Comparison of ENCODE assay signal across 12 cellular contexts in genomic region chr1:154351363-154352068, GRCh38. TPM values are rescaled to one million over a fixed set of nuclear protein-coding genes. Genes with fewer than 3 reads are reported as not detected.
DNase-seq lines count a peak whose midpoint lies in the region; ATAC-seq, FAIRE-seq and TF ChIP-seq lines count a peak whose summit lies in the region.
"Had no signal": no experiment of that assay in that cellular context is flagged by ENCODE, and none has a peak within 500 bp of the region (broad histone marks: within the 10 kb centered on the region; RNA-seq: fewer than 3 reads in every experiment).

No MANE protein-coding gene starts in this region.

- no peak for TF ChIP-seq CTCF in Calu3 (IDR thresholded peaks at IDR 0.05; ENCODE audit: unreplicated experiment)
- no peak for TF ChIP-seq CTCF in D721Med (IDR thresholded peaks at IDR 0.05; ENCODE audit: insufficient read depth, missing control alignments)

- POLR2A ChIA-PET in naive thymus-derived CD4-positive, alpha-beta T cell (lab: Charles Lee): interaction anchor here (0.7 to 14.7 kb wide), 8 partner anchors 9 to 679 kb away, joined by 3 to 160 read pairs (median 7); partner anchors contain the start of gene ATP8B2

- no peaks in the 10 kb centered on the region for H3K27me3 ChIP-seq in naive thymus-derived CD4-positive, alpha-beta T cell (ENCODE audit: control insufficient read depth in 2 of 2, insufficient read depth in 2 of 2, low read length in 2 of 2)

- no peak overlapping the region for H3K27ac Mint-ChIP-seq in Calu3 (ENCODE audit: unreplicated experiment)
- no peak overlapping the region for H3K27ac Mint-ChIP-seq in activated T-helper 17 cell treated with anti-CD3 and anti-CD28 coated beads, Interleukin-2, amount 50 U/mL, for 72 hours
- H3K27ac Mint-ChIP-seq in naive thymus-derived CD4-positive, alpha-beta T cell: peak overlapping the region in 7 of 9 donors; percentile 33 to 97 (median 77)

- H3K27me3 Mint-ChIP-seq in Calu3 (ENCODE audit: unreplicated experiment): peaks cover 26% of the 10 kb centered on the region
- H3K27me3 Mint-ChIP-seq in activated T-helper 17 cell treated with anti-CD3 and anti-CD28 coated beads, Interleukin-2, amount 50 U/mL, for 72 hours: no peaks in the 10 kb centered on the region
- H3K27me3 Mint-ChIP-seq in naive thymus-derived CD4-positive, alpha-beta T cell: no peaks in the 10 kb centered on the region

- H3K36me3 Mint-ChIP-seq in Calu3 (ENCODE audit: insufficient read depth, unreplicated experiment): peaks cover 11% of the 10 kb centered on the region
- peaks cover 56% of the 10 kb centered on the region for H3K36me3 Mint-ChIP-seq in activated T-helper 17 cell treated with anti-CD3 and anti-CD28 coated beads, Interleukin-2, amount 50 U/mL, for 72 hours (ENCODE audit: low read depth)
- peaks cover 0 to 27% (median 9%) of the 10 kb centered on the region in 5 donors for H3K36me3 Mint-ChIP-seq in naive thymus-derived CD4-positive, alpha-beta T cell

- H3K9me3 ChIP-seq in naive thymus-derived CD4-positive, alpha-beta T cell (ENCODE audit: control insufficient read depth in 2 of 3, low read length in 3 of 3): no peaks in the 10 kb centered on the region
- H3K9me3 ChIP-seq: heart right ventricle had no signal

- CTCF ChIA-PET in Calu3 (lab: Charles Lee): interaction anchor here (0.5 to 1.3 kb wide), 8 partner anchors 16 to 1016 kb away, joined by 3 to 10 read pairs (median 6); partner anchors contain the start of gene IL6R
- CTCF ChIA-PET in naive thymus-derived CD4-positive, alpha-beta T cell (lab: Charles Lee): interaction anchor here (0.6 to 4.9 kb wide), 11 partner anchors 9 to 128 kb away, joined by 3 to 28 read pairs (median 8); partner anchors contain the start of gene ATP8B2

- H3K4me1 Mint-ChIP-seq in Calu3 (ENCODE audit: low read depth, unreplicated experiment): peaks cover 39% of the 10 kb centered on the region
- peaks cover 33% of the 10 kb centered on the region for H3K4me1 Mint-ChIP-seq in activated T-helper 17 cell treated with anti-CD3 and anti-CD28 coated beads, Interleukin-2, amount 50 U/mL, for 72 hours
- peaks cover 35 to 73% (median 52%) of the 10 kb centered on the region in 7 donors for H3K4me1 Mint-ChIP-seq in naive thymus-derived CD4-positive, alpha-beta T cell

- peaks cover 20 to 28% of the 10 kb centered on the region in 2 donors for H3K4me1 ChIP-seq in naive thymus-derived CD4-positive, alpha-beta T cell (ENCODE audit: control insufficient read depth in 2 of 2, insufficient read depth in 2 of 2, low read length in 2 of 2)

- H3K9me3 Mint-ChIP-seq in Calu3 (ENCODE audit: low read depth, unreplicated experiment): no peaks in the 10 kb centered on the region
- H3K9me3 Mint-ChIP-seq in activated T-helper 17 cell treated with anti-CD3 and anti-CD28 coated beads, Interleukin-2, amount 50 U/mL, for 72 hours: no peaks in the 10 kb centered on the region
- H3K9me3 Mint-ChIP-seq in naive thymus-derived CD4-positive, alpha-beta T cell: peaks cover 0 to 1% (median 0%) of the 10 kb centered on the region in 11 donors
- H3K9me3 Mint-ChIP-seq: IgD-negative memory B cell had no signal

- no peak overlapping the region for H3K4me3 ChIP-seq in naive thymus-derived CD4-positive, alpha-beta T cell (ENCODE audit: low read length)
- H3K4me3 ChIP-seq: lung had no signal

- BruUV-seq in Calu3 (replicated peaks; lab: Mats Ljungman, UMichigan): no TSS peak

- H3K4me3 Mint-ChIP-seq in Calu3 (ENCODE audit: low read depth, unreplicated experiment): no peak overlapping the region
- H3K4me3 Mint-ChIP-seq in activated T-helper 17 cell treated with anti-CD3 and anti-CD28 coated beads, Interleukin-2, amount 50 U/mL, for 72 hours: peak overlapping the region; percentile 50
- peak overlapping the region in 9 of 10 donors; percentile 23 to 98 (median 51) for H3K4me3 Mint-ChIP-seq in naive thymus-derived CD4-positive, alpha-beta T cell

- peak overlapping the region; percentile 74 for H3K27ac ChIP-seq in naive thymus-derived CD4-positive, alpha-beta T cell (ENCODE audit: low read depth, low read length)

- ATAC-seq in activated T-helper 17 cell treated with anti-CD3 and anti-CD28 coated beads, Interleukin-2, amount 50 U/mL, for 72 hours (replicated peaks): no peak
- ATAC-seq in naive thymus-derived CD4-positive, alpha-beta T cell: no peak

- intact Hi-C loops in Calu3 (cut with micrococcal nuclease; ENCODE audit: unreplicated experiment): no loop called here
- intact Hi-C loops in naive thymus-derived CD4-positive, alpha-beta T cell (cut with micrococcal nuclease): loop anchor here (5.0 kb wide), 3 partner anchors 56 to 206 kb away; partner anchors contain the start of genes UBE2Q1 (in 2 of the 2) and IL6R (in 1 of the 2)

- H3K36me3 ChIP-seq in naive thymus-derived CD4-positive, alpha-beta T cell (ENCODE audit: control insufficient read depth in 2 of 3, insufficient read depth in 3 of 3, low read length in 3 of 3): peaks cover 4 to 35% (median 10%) of the 10 kb centered on the region in 3 experiments

- FAIRE-seq in D721Med (lab: Jason Lieb, UNC): no peak
- FAIRE-seq in GM19239 (lab: Jason Lieb, UNC): no peak

- DNase-seq in Calu3: peak; percentile 62
- DNase-seq in NCI-H1092 treated with DMSO at 0.1 percent for 48 hours (lab: John Stamatoyannopoulos, UW): peak; percentile 61
- DNase-seq in naive thymus-derived CD4-positive, alpha-beta T cell: no peak
- DNase-seq in D721Med (ENCODE audit: insufficient read length, low spot score): no peak
- no peak for DNase-seq in inferior parietal cortex (ENCODE audit: extremely low spot score)
- no peak for DNase-seq in GM19239 (ENCODE audit: insufficient read length, low spot score)
- no peak for DNase-seq in NCI-H446 (lab: John Stamatoyannopoulos, UW)
- DNase-seq: effector memory CD4-positive, alpha-beta T cell; heart right ventricle had no signal

RNA-seq across cellular contexts. Expression of gene ATP8B2, which starts 26.2 kb away (rescaled TPM):
- total RNA-seq in Calu3 (2022): 9.1 and 9.9 TPM in 2 replicates
- total RNA-seq in activated T-helper 17 cell treated with anti-CD3 and anti-CD28 coated beads, Interleukin-2, amount 50 U/mL, for 72 hours: 10 to 100 TPM; 64.3 to 69.0 TPM
- total RNA-seq in naive thymus-derived CD4-positive, alpha-beta T cell: 100 to 1,000 TPM; 105 to 130 (median 117) TPM
- 10 to 100 TPM; 49.2 to 89.4 TPM for polyA plus RNA-seq in naive thymus-derived CD4-positive, alpha-beta T cell

RNA-seq across cellular contexts. Expression of gene AQP10, which starts 30.6 kb away (rescaled TPM):
- total RNA-seq in Calu3 (2022): not detected in 2 replicates
- total RNA-seq in activated T-helper 17 cell treated with anti-CD3 and anti-CD28 coated beads, Interleukin-2, amount 50 U/mL, for 72 hours: not detected
- under 1 TPM in 1 of 5 experiments, not detected in 4; 0.59 TPM for total RNA-seq in naive thymus-derived CD4-positive, alpha-beta T cell
- polyA plus RNA-seq in naive thymus-derived CD4-positive, alpha-beta T cell: not detected
- polyA plus RNA-seq: IgD-negative memory B cell had no signal

RNA-seq across cellular contexts. Expression of gene IL6R, which starts 53.6 kb away (rescaled TPM):
- 5.0 and 8.3 TPM in 2 replicates for total RNA-seq in Calu3 (2022)
- total RNA-seq in activated T-helper 17 cell treated with anti-CD3 and anti-CD28 coated beads, Interleukin-2, amount 50 U/mL, for 72 hours: 10 to 100 TPM; 38.2 to 41.2 TPM
- 10 to 100 TPM in 4 of 5 experiments, 1 to 10 TPM in 1; 5.2 to 91.6 (median 85.6) TPM for total RNA-seq in naive thymus-derived CD4-positive, alpha-beta T cell
- polyA plus RNA-seq in naive thymus-derived CD4-positive, alpha-beta T cell: 10 to 100 TPM; 55.1 to 66.3 TPM

Comparison
In these comparisons a context has a peak if more than half of its experiments do, and no peak if none do; other contexts are left out.
1. DNase-seq: peak in Calu3 (single experiment) and NCI-H1092 treated with DMSO at 0.1 percent for 48 hours (single experiment); none in naive thymus-derived CD4-positive, alpha-beta T cell (0 of 9), D721Med (single experiment), inferior parietal cortex (single experiment), GM19239 (single experiment) and NCI-H446 (0 of 2).
2. H3K27ac Mint-ChIP-seq: peak in naive thymus-derived CD4-positive, alpha-beta T cell (7 of 9); none in Calu3 (single experiment) and activated T-helper 17 cell treated with anti-CD3 and anti-CD28 coated beads, Interleukin-2, amount 50 U/mL, for 72 hours (single experiment).